12 cellular contexts compared by ENCODE assay signal in the genomic region with DNA sequence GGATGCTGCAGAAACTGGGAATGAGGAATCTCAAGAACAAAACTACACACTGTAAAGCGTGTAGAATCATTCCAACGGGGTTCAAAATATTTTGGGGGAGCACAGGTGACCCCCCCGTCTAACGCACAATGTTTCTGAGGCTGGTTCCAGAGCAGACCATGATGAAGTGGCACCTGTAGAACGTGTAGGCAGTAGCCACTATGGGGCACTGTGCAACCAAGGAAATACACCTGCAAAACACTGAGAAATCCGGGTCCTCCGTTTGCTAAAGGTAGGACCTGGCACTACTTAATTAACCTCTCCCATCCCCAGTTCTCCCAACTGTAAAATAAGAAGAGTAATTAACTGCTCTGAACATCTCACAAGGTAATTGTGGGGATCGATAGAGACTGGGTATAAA. TPM values are rescaled to one million over a fixed set of nuclear protein-coding genes. Genes with fewer than 3 reads are reported as not detected.
DNase-seq lines count a peak whose midpoint lies in the region; ATAC-seq and TF ChIP-seq lines count a peak whose summit lies in the region.
"Had no signal": no experiment of that assay in that cellular context is flagged by ENCODE, and none has a peak within 500 bp of the region (broad histone marks: within the 10 kb centered on the region; RNA-seq: fewer than 3 reads in every experiment).

No MANE protein-coding gene starts in this region.

- H3K4me2 ChIP-seq in GM23248 (ENCODE audit: unreplicated experiment): no peak overlapping the region
- no peak overlapping the region for H3K4me2 ChIP-seq in osteoblast (ENCODE audit: insufficient read depth, low read length)

- WGBS in GM23248 (ENCODE audit: low coverage in 1 of 2, low lambda C conversion rate in 2 of 2, missing lambda C conversion rate in 2 of 2), 2 experiments: 27 to 32% methylated on average over 8 of the region's 8 CpGs

- H3K36me3 ChIP-seq in GM23248 (ENCODE audit: low read depth) (no peaks in the 10 kb centered on the region), osteoblast (ENCODE audit: insufficient read depth, low read length) (no peaks in the 10 kb centered on the region)

- H3K27ac ChIP-seq in GM23248: no peak overlapping the region
- H3K27ac ChIP-seq in coronary artery: peak overlapping the region; percentile 71 to 77
- H3K27ac ChIP-seq in osteoblast (ENCODE audit: low read depth, low read length): no peak overlapping the region
- H3K27ac ChIP-seq: testis had no signal

- H3K4me1 ChIP-seq in GM23248 (ENCODE audit: insufficient read depth) (no peaks in the 10 kb centered on the region), osteoblast (ENCODE audit: insufficient read depth, low read length) (no peaks in the 10 kb centered on the region)
- H3K4me1 ChIP-seq: testis had no signal

- H3K9me3 ChIP-seq in GM23248 (ENCODE audit: low read depth): no peaks in the 10 kb centered on the region
- H3K9me3 ChIP-seq in osteoblast (ENCODE audit: low read depth, low read length): no peaks in the 10 kb centered on the region
- H3K9me3 ChIP-seq: testis had no signal

- H3K4me3 ChIP-seq in GM23248: no peak overlapping the region
- H3K4me3 ChIP-seq in coronary artery: no peak overlapping the region
- H3K4me3 ChIP-seq in osteoblast (ENCODE audit: insufficient read depth, low read length): no peak overlapping the region
- H3K4me3 ChIP-seq: testis had no signal

- H2AFZ ChIP-seq in GM23248 (no peak overlapping the region), osteoblast (ENCODE audit: low read length) (no peak overlapping the region)

- H3K9ac ChIP-seq in GM23248: no peak overlapping the region

- CTCF ChIA-PET in HEK293T (lab: Yijun Ruan, JAX): no interaction called here

- in situ Hi-C loops in GM23248 (cut with MboI): no loop called here

- ATAC-seq in HG03025 (IDR thresholded peaks at IDR 0.05; ENCODE audit: low FRiP score, unreplicated experiment): no peak

- no peaks in the 10 kb centered on the region for H3K9me2 ChIP-seq in GM23248 (ENCODE audit: insufficient read depth)

- DNase-seq in GM23248 (peak; percentile 4), NCI-H69 (lab: John Stamatoyannopoulos, UW) (peak; percentile 55), coronary artery (ENCODE audit: low spot score) (no peak), osteoblast (ENCODE audit: insufficient read length, low spot score, missing footprints) (no peak), HEK293T (ENCODE audit: extremely low spot score) (no peak), medulla oblongata (ENCODE audit: extremely low spot score) (no peak), AG20443 (ENCODE audit: low spot score) (no peak)
- DNase-seq: activated CD4-positive, alpha-beta T cell treated with anti-CD3 and anti-CD28 coated beads for 1 hour; activated T-cell treated with anti-CD3 and anti-CD28 coated beads, Interleukin-2, amount 50 U/mL, for 48 hours; testis had no signal

- no peaks in the 10 kb centered on the region for H3F3A ChIP-seq in GM23248 (ENCODE audit: insufficient read depth)

- H4K20me1 ChIP-seq in GM23248 (ENCODE audit: insufficient read depth) (no peaks in the 10 kb centered on the region), osteoblast (ENCODE audit: insufficient read depth, low read length) (no peaks in the 10 kb centered on the region)

- POLR2A ChIA-PET in HEK293T (lab: Yijun Ruan, JAX): no interaction called here

- H3K79me2 ChIP-seq in GM23248 (ENCODE audit: insufficient read depth) (no peaks in the 10 kb centered on the region), osteoblast (ENCODE audit: insufficient read depth, low read length) (no peaks in the 10 kb centered on the region)

- TF ChIP-seq CTCF in coronary artery (IDR thresholded peaks at IDR 0.05) (no peak), osteoblast (IDR thresholded peaks at IDR 0.05; ENCODE audit: extremely low read depth, low read depth, low read length) (peak; percentile 31)

- H3K27me3 ChIP-seq in GM23248 (replicated peaks; ENCODE audit: insufficient read depth) (peaks cover 15% of the 10 kb centered on the region), osteoblast (ENCODE audit: insufficient read depth, low read length) (peaks cover 3% of the 10 kb centered on the region)
- H3K27me3 ChIP-seq: testis had no signal

TF ChIP-seq in HEK293T, 16 proteins besides CTCF, POLR2A, EP300 and RAD21:
- TF ChIP-seq L3MBTL2 (conservative IDR thresholded peaks at IDR 0.05) (no peak), ZNF384 (IDR thresholded peaks at IDR 0.05) (no peak), NFRKB (IDR thresholded peaks at IDR 0.05) (no peak), LEF1 (IDR thresholded peaks at IDR 0.05; ENCODE audit: borderline replicate concordance) (no peak), FOXK2 (IDR thresholded peaks at IDR 0.05) (no peak), FOXA1 (IDR thresholded peaks at IDR 0.05) (no peak), TARDBP (IDR thresholded peaks at IDR 0.05) (no peak), ARNT (IDR thresholded peaks at IDR 0.05) (no peak), ELF4 (IDR thresholded peaks at IDR 0.05) (no peak), HDGF (IDR thresholded peaks at IDR 0.05; ENCODE audit: borderline replicate concordance) (no peak), SP1 (IDR thresholded peaks at IDR 0.05) (no peak), BHLHE40 (IDR thresholded peaks at IDR 0.05; ENCODE audit: borderline replicate concordance) (no peak), CTBP1 (IDR thresholded peaks at IDR 0.05; ENCODE audit: borderline replicate concordance) (no peak), SUZ12 (IDR thresholded peaks at IDR 0.05) (no peak), FOXM1 (IDR thresholded peaks at IDR 0.05; ENCODE audit: borderline replicate concordance) (no peak)
- TF ChIP-seq, protein P1, sequence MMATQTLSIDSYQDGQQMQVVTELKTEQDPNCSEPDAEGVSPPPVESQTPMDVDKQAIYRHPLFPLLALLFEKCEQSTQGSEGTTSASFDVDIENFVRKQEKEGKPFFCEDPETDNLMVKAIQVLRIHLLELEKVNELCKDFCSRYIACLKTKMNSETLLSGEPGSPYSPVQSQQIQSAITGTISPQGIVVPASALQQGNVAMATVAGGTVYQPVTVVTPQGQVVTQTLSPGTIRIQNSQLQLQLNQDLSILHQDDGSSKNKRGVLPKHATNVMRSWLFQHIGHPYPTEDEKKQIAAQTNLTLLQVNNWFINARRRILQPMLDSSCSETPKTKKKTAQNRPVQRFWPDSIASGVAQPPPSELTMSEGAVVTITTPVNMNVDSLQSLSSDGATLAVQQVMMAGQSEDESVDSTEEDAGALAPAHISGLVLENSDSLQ (IDR thresholded peaks at IDR 0.05): no peak
TF ChIP-seq in HEK293T: peak in this region for 0.

RNA-seq across cellular contexts. Expression of a gene that starts 22.6 kb away (rescaled TPM):
- not detected in 2 replicates for total RNA-seq in GM23248 (2014; rRNA removed; shearing (Covaris generic))
- polyA plus RNA-seq in GM23248 (2016; fragmentation: Nextera tagmentation; extraction: Ambion mirVana): 0.04 TPM in 1 of 2 replicates, not detected in the other
- total RNA-seq in osteoblast: 0.36 TPM in 1 of 2 replicates, not detected in the other
- total RNA-seq: endothelial cell of umbilical vein had no signal
- polyA plus RNA-seq: endothelial cell of umbilical vein had no signal

Comparison
In these comparisons a context has a peak if more than half of its experiments do, and no peak if none do; other contexts are left out.
1. DNase-seq: peak in GM23248 (single experiment) and NCI-H69 (single experiment); none in coronary artery (single experiment), osteoblast (single experiment), HEK293T (single experiment), medulla oblongata (single experiment) and AG20443 (single experiment).
2. H3K27ac ChIP-seq: peak in coronary artery (2 of 2); none in GM23248 (single experiment) and osteoblast (single experiment).